9 cellular contexts compared by ENCODE assay signal in genomic region chr15:39629906-39630305, GRCh38. TPM values are rescaled to one million over a fixed set of nuclear protein-coding genes. Genes with fewer than 3 reads are reported as not detected.
A peak's percentile ranks its signal among the peaks of the same experiment; 100 is the strongest.
DNase-seq lines count a peak whose midpoint lies in the region; ATAC-seq and TF ChIP-seq lines count a peak whose summit lies in the region.
"Had no signal": no experiment of that assay in that cellular context is flagged by ENCODE, and none has a peak within 500 bp of the region (broad histone marks: within the 10 kb centered on the region; RNA-seq: fewer than 3 reads in every experiment).

No MANE protein-coding gene starts in this region.

- H3K27me3 ChIP-seq in CD4-positive, alpha-beta T cell (ENCODE audit: control insufficient read depth, insufficient read depth, low read length), result no peaks in the 10 kb centered on the region

- ATAC-seq in CD4-positive, alpha-beta T cell (ENCODE audit: poor library complexity), result no peak
- ATAC-seq in left colon, result peak; percentile 38
- no peak for ATAC-seq in left ventricle myocardium superior
- ATAC-seq: GM23338 had no signal

- peaks cover 51% of the 10 kb centered on the region for H3K4me1 Mint-ChIP-seq in CD4-positive, alpha-beta T cell (ENCODE audit: low read depth)
- H3K4me1 Mint-ChIP-seq in activated T-helper 2 cell treated with anti-CD3 and anti-CD28 coated beads, Interferon-gamma antibody, Interleukin-2, Interleukin-4, amounts not matched to agents 10 μg/mL and 5 μg/mL and 100 μg/mL, durations not matched to agents 14 hours and 24 hours and 36 hours (ENCODE audit: low read depth), result peaks cover 62% of the 10 kb centered on the region

- TF ChIP-seq CTCF in CD4-positive, alpha-beta T cell (IDR thresholded peaks at IDR 0.05), result no peak

- POLR2A ChIA-PET in CD4-positive, alpha-beta T cell (lab: Charles Lee), result interaction anchor here (0.6 to 1.5 kb wide), 3 partner anchors 12 to 56 kb away, joined by 3 to 6 read pairs (median 3); no protein-coding TSS in a partner anchor

- H3K9me3 Mint-ChIP-seq in CD4-positive, alpha-beta T cell, result no peaks in the 10 kb centered on the region
- peaks cover 12% of the 10 kb centered on the region for H3K9me3 Mint-ChIP-seq in activated T-helper 2 cell treated with anti-CD3 and anti-CD28 coated beads, Interferon-gamma antibody, Interleukin-2, Interleukin-4, amounts not matched to agents 10 μg/mL and 5 μg/mL and 100 μg/mL, durations not matched to agents 14 hours and 24 hours and 36 hours
- H3K9me3 Mint-ChIP-seq: GM23338 had no signal

- peak overlapping the region; percentile 74 for H3K27ac Mint-ChIP-seq in CD4-positive, alpha-beta T cell
- H3K27ac Mint-ChIP-seq in activated T-helper 2 cell treated with anti-CD3 and anti-CD28 coated beads, Interferon-gamma antibody, Interleukin-2, Interleukin-4, amounts not matched to agents 10 μg/mL and 5 μg/mL and 100 μg/mL, durations not matched to agents 14 hours and 24 hours and 36 hours, result peak overlapping the region; percentile 63
- H3K27ac Mint-ChIP-seq: GM23338 had no signal

- H3K27me3 Mint-ChIP-seq in CD4-positive, alpha-beta T cell, result no peaks in the 10 kb centered on the region
- H3K27me3 Mint-ChIP-seq in activated T-helper 2 cell treated with anti-CD3 and anti-CD28 coated beads, Interferon-gamma antibody, Interleukin-2, Interleukin-4, amounts not matched to agents 10 μg/mL and 5 μg/mL and 100 μg/mL, durations not matched to agents 14 hours and 24 hours and 36 hours (ENCODE audit: low read depth), result no peaks in the 10 kb centered on the region

- CTCF ChIA-PET in CD4-positive, alpha-beta T cell (lab: Charles Lee), result interaction anchor here (0.7 to 1.8 kb wide), 5 partner anchors 11 to 127 kb away, joined by 3 to 9 read pairs (median 4); no protein-coding TSS in a partner anchor

- no peak overlapping the region for H3K4me3 Mint-ChIP-seq in CD4-positive, alpha-beta T cell
- no peak overlapping the region for H3K4me3 Mint-ChIP-seq in activated T-helper 2 cell treated with anti-CD3 and anti-CD28 coated beads, Interferon-gamma antibody, Interleukin-2, Interleukin-4, amounts not matched to agents 10 μg/mL and 5 μg/mL and 100 μg/mL, durations not matched to agents 14 hours and 24 hours and 36 hours (ENCODE audit: low read depth)
- H3K4me3 Mint-ChIP-seq: GM23338 had no signal

- H3K9me3 ChIP-seq in CD4-positive, alpha-beta T cell (ENCODE audit: control insufficient read depth, low read length), result no peaks in the 10 kb centered on the region

- peak overlapping the region; percentile 18 for H3K27ac ChIP-seq in CD4-positive, alpha-beta T cell (ENCODE audit: low read depth, low read length)

- no peaks in the 10 kb centered on the region for H3K36me3 Mint-ChIP-seq in CD4-positive, alpha-beta T cell (ENCODE audit: low read depth)
- peaks cover 36% of the 10 kb centered on the region for H3K36me3 Mint-ChIP-seq in activated T-helper 2 cell treated with anti-CD3 and anti-CD28 coated beads, Interferon-gamma antibody, Interleukin-2, Interleukin-4, amounts not matched to agents 10 μg/mL and 5 μg/mL and 100 μg/mL, durations not matched to agents 14 hours and 24 hours and 36 hours (ENCODE audit: low read depth)

- intact Hi-C loops in CD4-positive, alpha-beta T cell (cut with DNase I, micrococcal nuclease), result no loop called here
- intact Hi-C loops in activated T-helper 2 cell treated with anti-CD3 and anti-CD28 coated beads, Interferon-gamma antibody, Interleukin-2, Interleukin-4, amounts not matched to agents 10 μg/mL and 5 μg/mL and 100 μg/mL, durations not matched to agents 14 hours and 24 hours and 36 hours (cut with micrococcal nuclease), result loop anchor here (5.0 to 10.0 kb wide), 5 partner anchors 203 to 1095 kb away; partner anchors contain the start of genes GPR176 and PLCB2
- intact Hi-C loops in left colon (cut with DNase I, micrococcal nuclease) (no loop called here), left ventricle myocardium superior (cut with micrococcal nuclease) (no loop called here)

- DNase-seq in CD4-positive, alpha-beta T cell, result no peak
- DNase-seq in NCI-H1105 (lab: John Stamatoyannopoulos, UW) (peak; percentile 3), left colon (no peak), left ventricle myocardium superior (no peak), NCI-H2107 (lab: John Stamatoyannopoulos, UW) (no peak), cerebellum (ENCODE audit: low spot score) (no peak)
- DNase-seq in activated T-helper 2 cell treated with anti-CD3 and anti-CD28 coated beads, Interferon-gamma antibody, Interleukin-2, Interleukin-4, amounts not matched to agents 10 μg/mL and 5 μg/mL and 100 μg/mL, durations not matched to agents 14 hours and 24 hours and 36 hours (ENCODE audit: low spot score), result no peak
- DNase-seq: mesendoderm had no signal

RNA-seq across cellular contexts. Expression of gene THBS1, which starts 49.0 kb away (rescaled TPM):
- 10 to 100 TPM in 1 of 2 experiments, 1 to 10 TPM in 1; 9.5 to 10.5 TPM for total RNA-seq in CD4-positive, alpha-beta T cell
- 0.32 and 0.43 TPM in 2 replicates for total RNA-seq in activated T-helper 2 cell treated with anti-CD3 and anti-CD28 coated beads, Interferon-gamma antibody, Interleukin-2, Interleukin-4, amounts not matched to agents 10 μg/mL and 5 μg/mL and 100 μg/mL, durations not matched to agents 14 hours and 24 hours and 36 hours
- 100 to 1,000 TPM; 174 to 181 TPM for total RNA-seq in left colon
- total RNA-seq in left ventricle myocardium superior, result 29.5 TPM
- total RNA-seq in cerebellum, result 58.4 TPM
